ENCODE assay signal across 8 cellular contexts in the genomic region with DNA sequence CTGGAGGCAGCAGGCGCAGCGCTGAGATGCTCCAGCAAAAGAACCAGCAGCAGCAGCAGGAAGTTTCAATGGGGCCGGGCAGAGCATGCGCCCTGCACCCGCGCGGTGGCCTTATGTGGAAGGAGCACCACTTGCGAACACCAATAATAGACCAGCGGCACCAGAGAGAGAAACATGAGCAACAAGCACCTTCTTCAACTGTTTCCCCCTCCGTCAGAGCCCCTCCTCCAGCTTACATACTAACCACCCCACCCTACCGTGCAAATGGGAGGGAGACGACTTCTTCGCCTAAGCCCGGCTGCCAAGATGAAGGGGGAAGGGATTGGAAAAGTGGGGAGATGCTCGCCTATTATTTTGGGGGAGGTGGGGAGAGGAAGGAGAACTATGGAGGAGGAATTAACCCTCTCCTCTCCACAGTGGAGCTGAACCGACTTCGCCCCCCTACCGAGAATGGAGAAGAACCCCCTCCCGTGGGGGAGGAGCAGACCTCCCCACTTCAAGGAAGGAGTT. TPM values are rescaled to one million over a fixed set of nuclear protein-coding genes. Genes with fewer than 3 reads are reported as not detected.
DNase-seq lines count a peak whose midpoint lies in the region; ATAC-seq and TF ChIP-seq lines count a peak whose summit lies in the region.

No MANE protein-coding gene starts in this region.

- no peak for TF ChIP-seq CTCF in chondrocyte (IDR thresholded peaks at IDR 0.05)

- H3K4me3 Mint-ChIP-seq in chondrocyte (ENCODE audit: unreplicated experiment), result peak overlapping the region; percentile 99

- H3K4me1 Mint-ChIP-seq in chondrocyte (ENCODE audit: low read depth), result peaks cover 50% of the 10 kb centered on the region

- H3K27me3 Mint-ChIP-seq in chondrocyte (ENCODE audit: low read depth), result no peaks in the 10 kb centered on the region

- DNase-seq in AML-193 (lab: John Stamatoyannopoulos, UW) (peak; percentile 78 to 85), GM19238 (ENCODE audit: insufficient read length, low spot score) (peak; percentile 53), NCI-H510A (lab: John Stamatoyannopoulos, UW) (peak; percentile 81), chondrocyte (ENCODE audit: low spot score) (no peak), kidney tubule cell (ENCODE audit: low spot score) (peak; percentile 88)
- DNase-seq in activated CD4-positive, alpha-beta T cell treated with anti-CD3 and anti-CD28 coated beads for 24 hours (ENCODE audit: low read depth in 2 of 2), result peak; percentile 73 to 75
- DNase-seq in stimulated activated CD4-positive, alpha-beta T cell treated with anti-CD3 and anti-CD28 coated beads, Interleukin-15, amount 100 ng/mL, for 48 hours (ENCODE audit: low read depth in 2 of 2), result peak; percentile 72 to 76

- H3K36me3 Mint-ChIP-seq in chondrocyte (ENCODE audit: low read depth), result peaks cover 2% of the 10 kb centered on the region

- no peaks in the 10 kb centered on the region for H3K9me3 Mint-ChIP-seq in chondrocyte (ENCODE audit: low read depth)

- peak; percentile 47 for ATAC-seq in HG03442 (IDR thresholded peaks at IDR 0.05; ENCODE audit: unreplicated experiment)

- H3K27ac Mint-ChIP-seq in chondrocyte (ENCODE audit: unreplicated experiment), result peak overlapping the region; percentile 93

RNA-seq across cellular contexts. Expression of a gene that starts 1.1 kb away (rescaled TPM):
- total RNA-seq in chondrocyte, result 61.3 to 65.0 TPM (median 64.2 TPM) in 3 replicates

RNA-seq across cellular contexts. Expression of a gene that starts 1.5 kb away (rescaled TPM):
- total RNA-seq in chondrocyte, result 35.9 to 47.3 TPM (median 45.1 TPM) in 3 replicates
